ENCODE assay signal across 24 cellular contexts in the genomic region with DNA sequence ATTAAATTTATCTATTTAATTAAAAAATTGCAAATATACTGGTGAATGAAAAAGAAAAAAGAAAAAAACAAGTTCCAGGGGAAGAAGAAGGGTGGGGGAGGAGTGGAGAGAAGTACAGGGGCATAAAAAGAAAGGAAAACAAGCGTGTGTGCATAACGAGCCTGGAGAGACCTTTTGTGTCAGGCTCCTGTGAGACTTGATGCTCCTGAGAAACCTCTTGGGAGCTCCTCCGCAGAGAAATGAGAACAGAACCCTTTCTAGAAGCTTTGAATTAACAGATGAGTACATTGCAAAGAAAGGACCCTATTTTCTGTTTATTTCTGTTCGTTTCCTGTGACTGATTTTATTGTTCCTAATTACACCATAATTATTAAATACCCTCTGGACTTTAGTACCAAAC.
"Had no signal": no experiment of that assay in that cellular context is flagged by ENCODE, and none has a peak within 500 bp of the region (broad histone marks: within the 10 kb centered on the region; RNA-seq: fewer than 3 reads in every experiment).

No MANE protein-coding gene starts in this region.

- H3K9me3 Mint-ChIP-seq: activated B cell treated with CpG ODN at 0.5 μM for 24 hours; activated T-cell treated with anti-CD3 and anti-CD28 coated beads, Interleukin-2, amount 50 U/mL, for 4 hours; activated T-helper 2 cell treated with anti-CD3 and anti-CD28 coated beads, Interferon-gamma antibody, Interleukin-2, Interleukin-4, amounts not matched to agents 10 μg/mL and 5 μg/mL and 100 μg/mL, durations not matched to agents 14 hours and 24 hours and 36 hours had no signal

- H3K4me3 ChIP-seq: breast epithelium, dorsolateral prefrontal cortex, right lobe of liver, smooth muscle cell, transverse colon had no signal

- H3K27me3 Mint-ChIP-seq: activated B cell treated with CpG ODN at 0.5 μM for 24 hours; activated CD4-positive, alpha-beta T cell treated with anti-CD3 and anti-CD28 coated beads for 36 hours; central memory CD8-positive, alpha-beta T cell; effector memory CD8-positive, alpha-beta T cell; memory B cell; stimulated activated memory B cell treated with anti-CD40 and anti-IgM and Interleukin-4, amounts not matched to agents 10 μg/mL and 1 μg/mL and 100 μg/mL, for 72 hours had no signal

- DNase-seq: activated B cell treated with CpG ODN at 0.5 μM for 24 hours; activated CD4-positive, alpha-beta T cell treated with anti-CD3 and anti-CD28 coated beads for 36 hours; activated CD4-positive, alpha-beta T cell treated with anti-CD3 and anti-CD28 coated beads, Interleukin-2, amount 50 U/mL, for 48 hours; activated CD8-positive, alpha-beta memory T cell treated with anti-CD3 and anti-CD28 coated beads, Interleukin-2, amount 50 U/mL, for 48 hours; activated naive CD4-positive, alpha-beta T cell; activated naive CD8-positive, alpha-beta T cell treated with anti-CD3 and anti-CD28 coated beads for 36 hours; activated T-cell treated with anti-CD3 and anti-CD28 coated beads, Interleukin-2, amount 50 U/mL, for 4 hours; dorsolateral prefrontal cortex; effector memory CD8-positive, alpha-beta T cell; hypothalamus; islet precursor cell; left cardiac atrium; occipital lobe; right lobe of liver; stimulated activated CD4-positive, alpha-beta T cell treated with anti-CD3 and anti-CD28 coated beads, Interleukin-15, amount 100 ng/mL, for 24 hours; T1000; transverse colon had no signal

- H3K27ac Mint-ChIP-seq: activated B cell treated with CpG ODN at 0.5 μM for 24 hours; activated CD4-positive, alpha-beta T cell treated with anti-CD3 and anti-CD28 coated beads for 36 hours; activated naive CD8-positive, alpha-beta T cell treated with anti-CD3 and anti-CD28 coated beads for 36 hours; activated T-helper 2 cell treated with anti-CD3 and anti-CD28 coated beads, Interferon-gamma antibody, Interleukin-2, Interleukin-4, amounts not matched to agents 10 μg/mL and 5 μg/mL and 100 μg/mL, durations not matched to agents 14 hours and 24 hours and 36 hours; effector memory CD8-positive, alpha-beta T cell; memory B cell; stimulated activated memory B cell treated with anti-CD40 and anti-IgM and Interleukin-4, amounts not matched to agents 10 μg/mL and 1 μg/mL and 100 μg/mL, for 72 hours had no signal

- H3K4me1 Mint-ChIP-seq: activated B cell treated with CpG ODN at 0.5 μM for 24 hours; activated CD4-positive, alpha-beta T cell treated with anti-CD3 and anti-CD28 coated beads for 36 hours; activated naive CD8-positive, alpha-beta T cell treated with anti-CD3 and anti-CD28 coated beads for 36 hours; central memory CD8-positive, alpha-beta T cell; memory B cell; stimulated activated memory B cell treated with anti-CD40 and anti-IgM and Interleukin-4, amounts not matched to agents 10 μg/mL and 1 μg/mL and 100 μg/mL, for 72 hours had no signal

- H3K27ac ChIP-seq: breast epithelium, dorsolateral prefrontal cortex, right lobe of liver, transverse colon had no signal

- H3K4me3 Mint-ChIP-seq: activated B cell treated with CpG ODN at 0.5 μM for 24 hours; activated CD4-positive, alpha-beta T cell treated with anti-CD3 and anti-CD28 coated beads for 36 hours; activated naive CD8-positive, alpha-beta T cell treated with anti-CD3 and anti-CD28 coated beads for 36 hours; activated T-cell treated with anti-CD3 and anti-CD28 coated beads, Interleukin-2, amount 50 U/mL, for 4 hours; central memory CD8-positive, alpha-beta T cell; effector memory CD8-positive, alpha-beta T cell; memory B cell; stimulated activated memory B cell treated with anti-CD40 and anti-IgM and Interleukin-4, amounts not matched to agents 10 μg/mL and 1 μg/mL and 100 μg/mL, for 72 hours had no signal

- H3K36me3 ChIP-seq: breast epithelium, right lobe of liver, transverse colon had no signal

- H3K4me2 ChIP-seq: smooth muscle cell had no signal

- H3K4me1 ChIP-seq: breast epithelium, right lobe of liver, transverse colon had no signal

- H3K27me3 ChIP-seq: breast epithelium, dorsolateral prefrontal cortex, right lobe of liver, transverse colon had no signal

- H3K9me3 ChIP-seq: breast epithelium, right lobe of liver, transverse colon had no signal

- H3K36me3 Mint-ChIP-seq: activated naive CD8-positive, alpha-beta T cell treated with anti-CD3 and anti-CD28 coated beads for 36 hours; memory B cell; stimulated activated memory B cell treated with anti-CD40 and anti-IgM and Interleukin-4, amounts not matched to agents 10 μg/mL and 1 μg/mL and 100 μg/mL, for 72 hours had no signal

- ATAC-seq: activated CD4-positive, alpha-beta T cell treated with anti-CD3 and anti-CD28 coated beads for 36 hours; activated T-cell treated with anti-CD3 and anti-CD28 coated beads, Interleukin-2, amount 50 U/mL, for 4 hours; effector memory CD8-positive, alpha-beta T cell; esophagus mucosa; left cardiac atrium; right lobe of liver; stimulated activated memory B cell treated with anti-CD40 and anti-IgM and Interleukin-4, amounts not matched to agents 10 μg/mL and 1 μg/mL and 100 μg/mL, for 72 hours had no signal
